19 cellular contexts compared by ENCODE assay signal in the genomic region with DNA sequence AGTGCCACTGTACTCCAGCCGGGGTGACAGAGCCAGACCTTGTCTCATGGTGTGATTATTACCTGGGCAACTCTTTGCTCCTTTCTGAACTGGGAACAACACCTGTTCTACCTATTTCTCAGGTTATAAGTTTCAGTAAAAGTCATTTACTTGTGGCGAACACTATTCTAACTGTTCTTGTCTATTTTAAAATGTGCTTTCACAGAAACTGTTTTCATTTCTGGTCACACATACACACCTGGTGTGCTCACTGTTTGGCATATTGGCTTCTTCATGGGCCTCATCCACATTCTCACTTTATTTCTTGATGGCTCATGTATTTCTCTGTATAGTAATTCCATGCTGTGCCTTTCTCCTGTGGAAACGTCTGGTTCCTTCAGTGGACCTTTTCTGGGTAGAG. TPM values are rescaled to one million over a fixed set of nuclear protein-coding genes. Genes with fewer than 3 reads are reported as not detected.
A peak's percentile ranks its signal among the peaks of the same experiment; 100 is the strongest.
DNase-seq lines count a peak whose midpoint lies in the region; ATAC-seq and TF ChIP-seq lines count a peak whose summit lies in the region.
"Had no signal": no experiment of that assay in that cellular context is flagged by ENCODE, and none has a peak within 500 bp of the region (broad histone marks: within the 10 kb centered on the region; RNA-seq: fewer than 3 reads in every experiment).

No MANE protein-coding gene starts in this region.

- no peak overlapping the region for H3K4me3 ChIP-seq in uterus
- H3K4me3 ChIP-seq: dorsolateral prefrontal cortex, lung, thoracic aorta had no signal

- peaks cover 2% of the 10 kb centered on the region for H3K9me3 Mint-ChIP-seq in nephron progenitor cell
- H3K9me3 Mint-ChIP-seq: immature natural killer cell had no signal

- no peak overlapping the region for H3K4me3 Mint-ChIP-seq in nephron progenitor cell
- H3K4me3 Mint-ChIP-seq: activated CD8-positive, alpha-beta T cell treated with anti-CD3 and anti-CD28 coated beads, Interleukin-2, amount 10 ng/mL, durations not matched to agents 7 days and 5 days; immature natural killer cell; naive B cell had no signal

- H3K4me1 Mint-ChIP-seq in nephron progenitor cell = no peaks in the 10 kb centered on the region
- H3K4me1 Mint-ChIP-seq: immature natural killer cell, naive B cell had no signal

- no peaks in the 10 kb centered on the region for H3K36me3 Mint-ChIP-seq in nephron progenitor cell (ENCODE audit: low read depth)
- H3K36me3 Mint-ChIP-seq: immature natural killer cell had no signal

- DNase-seq in NCI-H345 (lab: John Stamatoyannopoulos, UW) (no peak), left colon (no peak), uterus (no peak), nephron progenitor cell (no peak)
- DNase-seq: activated CD8-positive, alpha-beta T cell treated with anti-CD3 and anti-CD28 coated beads, Interleukin-2, amount 10 ng/mL, durations not matched to agents 7 days and 5 days; COR-L47; dorsolateral prefrontal cortex; immature natural killer cell; Karpas-422; naive B cell; NCI-H2171 treated with DMSO at 0.1 percent for 48 hours; NCI-H82; RPMI8226 had no signal

- H3K27me3 ChIP-seq in uterus = no peaks in the 10 kb centered on the region
- H3K27me3 ChIP-seq: dorsolateral prefrontal cortex had no signal

- TF ChIP-seq POLR2A in uterus (IDR thresholded peaks at IDR 0.05) = no peak

- no peaks in the 10 kb centered on the region for H3K36me3 ChIP-seq in uterus
- H3K36me3 ChIP-seq: thoracic aorta had no signal

- no peaks in the 10 kb centered on the region for H3K4me1 ChIP-seq in uterus

- intact Hi-C loops in left colon (cut with DNase I, micrococcal nuclease) (no loop called here), uterus (cut with DNase I; ENCODE audit: low total_unique reads) (no loop called here)

- TF ChIP-seq CTCF in uterus (IDR thresholded peaks at IDR 0.05) = no peak
- no peak for TF ChIP-seq CTCF in nephron progenitor cell (IDR thresholded peaks at IDR 0.05)

- no peak overlapping the region for H3K27ac Mint-ChIP-seq in nephron progenitor cell
- H3K27ac Mint-ChIP-seq: activated CD8-positive, alpha-beta T cell treated with anti-CD3 and anti-CD28 coated beads, Interleukin-2, amount 10 ng/mL, durations not matched to agents 7 days and 5 days; immature natural killer cell had no signal

- peaks cover 14% of the 10 kb centered on the region for H3K27me3 Mint-ChIP-seq in nephron progenitor cell (ENCODE audit: low read depth, poor library complexity)

- H3K9me3 ChIP-seq in uterus = no peaks in the 10 kb centered on the region
- H3K9me3 ChIP-seq: thoracic aorta had no signal

- H3K27ac ChIP-seq in uterus = no peak overlapping the region
- H3K27ac ChIP-seq: dorsolateral prefrontal cortex, thoracic aorta had no signal

- ATAC-seq in GM18867 (IDR thresholded peaks at IDR 0.05; ENCODE audit: unreplicated experiment) = peak; percentile 76
- peak; percentile 70 for ATAC-seq in GM21515 (IDR thresholded peaks at IDR 0.05; ENCODE audit: unreplicated experiment)
- ATAC-seq in HG02870 (IDR thresholded peaks at IDR 0.05; ENCODE audit: unreplicated experiment) = peak; percentile 80
- ATAC-seq in HG03442 (IDR thresholded peaks at IDR 0.05; ENCODE audit: unreplicated experiment) = peak; percentile 53
- no peak for ATAC-seq in left colon
- ATAC-seq: activated CD8-positive, alpha-beta T cell treated with anti-CD3 and anti-CD28 coated beads, Interleukin-2, amount 10 ng/mL, durations not matched to agents 7 days and 5 days had no signal

RNA-seq across cellular contexts. Expression of a gene that starts 30.5 kb away (rescaled TPM):
- total RNA-seq in left colon (10 to 100 TPM; 31.9 to 40.2 TPM), uterus (100 to 1,000 TPM in 1 of 4 donors, 10 to 100 TPM in 3; 32.6 to 100 (median 51.7) TPM)
